ENCODE assay signal across 1 cellular context in genomic region chr11:36509694-36510566, GRCh38.
A peak's percentile ranks its signal among the peaks of the same experiment; 100 is the strongest.
TF ChIP-seq lines count a peak whose summit lies in the region.

Gene TRAF6, minus strand, starts transcription at chr11:36510272. Its CDS starts 8,757 bp downstream, at chr11:36501515.

TF ChIP-seq in HepG2, 621 proteins besides CTCF, POLR2A, EP300 and RAD21 (continued from another document and continues in another):
- TF ChIP-seq ZSCAN12 (CRISPR knock-in tag; IDR thresholded peaks at IDR 0.05) (peak; percentile 64; the same call in 1 of the 2 replicates), ZNF639 (CRISPR knock-in tag; conservative IDR thresholded peaks at IDR 0.05) (peak; percentile 58; the same call in 1 of the 2 replicates), MAFF (IDR thresholded peaks at IDR 0.05; ENCODE audit: low read depth, low read length) (no peak), SP2 (CRISPR knock-in tag; IDR thresholded peaks at IDR 0.05) (no peak), SOX13 (IDR thresholded peaks at IDR 0.05) (no peak), SOX13 (CRISPR knock-in tag; conservative IDR thresholded peaks at IDR 0.05 in 1 of 2, IDR thresholded peaks at IDR 0.05 in 1 of 2) (peak in 1 of 2 experiments; percentile 21; a peak in 1 of 4 replicates), ZNF234 (CRISPR knock-in tag; conservative IDR thresholded peaks at IDR 0.05) (no peak; the same call in 1 of the 2 replicates), ZKSCAN1 (IDR thresholded peaks at IDR 0.05; ENCODE audit: low read length) (no peak; the same call in 1 of the 2 replicates), NR1H2 (CRISPR knock-in tag; IDR thresholded peaks at IDR 0.05; ENCODE audit: borderline replicate concordance, low read depth) (no peak), ZNF883 (CRISPR knock-in tag; IDR thresholded peaks at IDR 0.05; ENCODE audit: not compliant biosample characterization) (peak; percentile 84), ZNF713 (CRISPR knock-in tag; IDR thresholded peaks at IDR 0.05) (peak; percentile 6; the same call in 1 of the 2 replicates), NFYC (CRISPR knock-in tag; IDR thresholded peaks at IDR 0.05) (no peak), SRSF9 (IDR thresholded peaks at IDR 0.05; ENCODE audit: borderline replicate concordance, insufficient read depth, low read depth, low read length, poor library complexity, severe bottlenecking) (no peak), ZNF576 (CRISPR knock-in tag; IDR thresholded peaks at IDR 0.05) (peak; percentile 76; the same call in 1 of the 2 replicates), ZNF772 (CRISPR knock-in tag; IDR thresholded peaks at IDR 0.05) (peak; percentile 99), KMT2B (CRISPR knock-in tag; IDR thresholded peaks at IDR 0.05) (peak; percentile 92), KLF16 (CRISPR knock-in tag; IDR thresholded peaks at IDR 0.05) (peak in 1 of 2 experiments; percentile 95; a peak in 2 of 4 replicates), ZNF34 (CRISPR knock-in tag; IDR thresholded peaks at IDR 0.05; ENCODE audit: borderline replicate concordance) (0 out of 2 replicates have a peak, but pooled peaks have one; percentile 61), ZNF44 (CRISPR knock-in tag; IDR thresholded peaks at IDR 0.05) (peak; percentile 56; the same call in 1 of the 2 replicates), FOXM1 (CRISPR knock-in tag; IDR thresholded peaks at IDR 0.05) (0 out of 2 replicates have a peak, but pooled peaks have one; percentile 25), ZNF709 (CRISPR knock-in tag; IDR thresholded peaks at IDR 0.05) (peak; percentile 61; the same call in 1 of the 2 replicates), GRHL1 (CRISPR knock-in tag; conservative IDR thresholded peaks at IDR 0.05) (no peak), CHCHD3 (CRISPR knock-in tag; IDR thresholded peaks at IDR 0.05) (peak; percentile 72; the same call in 1 of the 2 replicates), CHD4 (IDR thresholded peaks at IDR 0.05; ENCODE audit: borderline replicate concordance, low read length) (no peak), ASH2L (IDR thresholded peaks at IDR 0.05; ENCODE audit: insufficient read length, low read depth, low read length) (peak; percentile 90), NR2C2 (CRISPR knock-in tag; IDR thresholded peaks at IDR 0.05; ENCODE audit: borderline replicate concordance) (peak; percentile 79), ZNF17 (CRISPR knock-in tag; IDR thresholded peaks at IDR 0.05) (no peak), DNMT1 (CRISPR knock-in tag; IDR thresholded peaks at IDR 0.05) (0 out of 2 replicates have a peak, but pooled peaks have one; percentile 73), ZSCAN20 (CRISPR knock-in tag; IDR thresholded peaks at IDR 0.05; ENCODE audit: borderline replicate concordance) (peak; percentile 78; the same call in 1 of the 2 replicates), ZBTB21 (CRISPR knock-in tag; IDR thresholded peaks at IDR 0.05) (no peak), ATM (IDR thresholded peaks at IDR 0.05; ENCODE audit: borderline replicate concordance) (no peak), TFDP2 (CRISPR knock-in tag; IDR thresholded peaks at IDR 0.05) (peak; percentile 73), ZNF724P (CRISPR knock-in tag; IDR thresholded peaks at IDR 0.05; ENCODE audit: borderline replicate concordance) (peak; percentile 81), KDM2A (CRISPR knock-in tag; IDR thresholded peaks at IDR 0.05; ENCODE audit: borderline replicate concordance, low read depth) (peak; percentile 99), TP53 (CRISPR knock-in tag; conservative IDR thresholded peaks at IDR 0.05) (no peak; the same call in 1 of the 2 replicates), SMYD3 (CRISPR knock-in tag; IDR thresholded peaks at IDR 0.05) (no peak), ZKSCAN5 (CRISPR knock-in tag; IDR thresholded peaks at IDR 0.05) (no peak; the same call in 1 of the 2 replicates), ZBTB20 (CRISPR knock-in tag; IDR thresholded peaks at IDR 0.05; ENCODE audit: borderline replicate concordance, low read depth) (peak; percentile 42), HOMEZ (CRISPR knock-in tag; IDR thresholded peaks at IDR 0.05; ENCODE audit: low read depth) (peak; percentile 67; the same call in 1 of the 2 replicates), ATF2 (CRISPR knock-in tag; IDR thresholded peaks at IDR 0.05) (peak; percentile 64; the same call in 1 of the 2 replicates), ZNF329 (CRISPR knock-in tag; IDR thresholded peaks at IDR 0.05; ENCODE audit: low read depth) (peak; percentile 73), KDM1A (CRISPR knock-in tag; IDR thresholded peaks at IDR 0.05) (0 out of 2 replicates have a peak, but pooled peaks have one; percentile 23), AKNA (CRISPR knock-in tag; IDR thresholded peaks at IDR 0.05; ENCODE audit: borderline replicate concordance) (no peak), FOXK2 (IDR thresholded peaks at IDR 0.05) (no peak), ZNF691 (CRISPR knock-in tag; IDR thresholded peaks at IDR 0.05; ENCODE audit: borderline replicate concordance, low read depth) (peak; percentile 93), HMGXB4 (CRISPR knock-in tag; IDR thresholded peaks at IDR 0.05; ENCODE audit: borderline replicate concordance in 1 of 2, low read depth in 1 of 2) (peak; percentile 100), ZNF839 (CRISPR knock-in tag; IDR thresholded peaks at IDR 0.05; ENCODE audit: borderline replicate concordance) (peak; percentile 30; the same call in 1 of the 2 replicates), ZNF235 (CRISPR knock-in tag; IDR thresholded peaks at IDR 0.05; ENCODE audit: borderline replicate concordance) (peak; percentile 67; the same call in 1 of the 2 replicates), ZNF512 (CRISPR knock-in tag; IDR thresholded peaks at IDR 0.05) (no peak)
